Comparison of ENCODE assay signal across 1 cellular context in the genomic region with DNA sequence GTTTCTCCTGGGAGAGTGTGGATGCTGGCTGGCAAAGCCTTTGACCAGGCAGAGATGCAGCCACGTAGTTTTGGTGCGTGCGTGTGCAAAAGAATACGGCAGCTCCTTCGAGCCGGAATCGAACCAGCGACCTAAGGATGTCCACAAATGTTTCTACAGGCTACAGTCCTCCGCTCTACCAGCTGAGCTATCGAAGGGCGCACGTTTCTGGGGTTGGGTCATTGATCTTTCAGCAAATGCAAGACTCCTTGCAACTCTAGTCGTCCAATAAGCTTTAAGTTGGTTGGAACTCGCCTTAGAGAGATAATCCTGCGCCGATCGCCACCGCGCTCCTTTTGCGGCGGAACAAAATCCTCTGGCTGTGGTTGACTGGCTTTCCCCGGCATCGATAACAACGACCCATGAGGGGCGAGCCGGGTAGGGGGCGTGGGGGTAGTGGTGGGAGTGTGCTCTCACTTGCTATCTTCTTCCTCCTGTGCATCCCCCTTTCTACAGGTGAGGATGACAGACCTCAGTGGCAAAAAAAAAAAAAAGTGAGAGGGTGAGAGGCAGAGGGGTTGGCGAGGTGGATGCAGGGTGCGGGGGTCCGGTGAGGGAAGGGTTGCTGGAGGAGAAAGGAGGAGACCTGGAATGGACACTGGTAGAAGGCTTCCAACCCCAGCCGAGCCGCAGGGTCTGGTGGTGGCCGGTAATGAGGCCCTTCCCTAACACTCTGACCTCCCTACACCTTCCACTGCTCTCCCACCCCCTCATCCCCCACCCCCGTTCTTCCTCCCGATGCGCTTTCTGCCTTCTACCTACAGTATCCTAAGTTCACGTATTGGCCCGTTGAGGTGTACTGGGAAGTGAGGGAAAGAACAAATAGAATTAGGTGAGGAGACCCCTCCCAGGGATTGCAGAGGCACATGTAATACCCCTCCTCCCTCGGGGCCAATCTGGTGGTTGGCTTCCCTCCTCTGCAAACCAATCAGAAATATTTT.
TF ChIP-seq lines count a peak whose summit lies in the region.

No MANE protein-coding gene starts in this region.

TF ChIP-seq in K562, 482 proteins besides CTCF, POLR2A, EP300 and RAD21 (continues in another document):
- TF ChIP-seq, protein P1, sequence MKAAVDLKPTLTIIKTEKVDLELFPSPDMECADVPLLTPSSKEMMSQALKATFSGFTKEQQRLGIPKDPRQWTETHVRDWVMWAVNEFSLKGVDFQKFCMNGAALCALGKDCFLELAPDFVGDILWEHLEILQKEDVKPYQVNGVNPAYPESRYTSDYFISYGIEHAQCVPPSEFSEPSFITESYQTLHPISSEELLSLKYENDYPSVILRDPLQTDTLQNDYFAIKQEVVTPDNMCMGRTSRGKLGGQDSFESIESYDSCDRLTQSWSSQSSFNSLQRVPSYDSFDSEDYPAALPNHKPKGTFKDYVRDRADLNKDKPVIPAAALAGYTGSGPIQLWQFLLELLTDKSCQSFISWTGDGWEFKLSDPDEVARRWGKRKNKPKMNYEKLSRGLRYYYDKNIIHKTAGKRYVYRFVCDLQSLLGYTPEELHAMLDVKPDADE (conservative IDR thresholded peaks at IDR 0.05; ENCODE audit: control insufficient read depth, low read depth, low read length): 0 out of 2 replicates have a peak, but pooled peaks have one; percentile 63
- TF ChIP-seq, protein P2, sequence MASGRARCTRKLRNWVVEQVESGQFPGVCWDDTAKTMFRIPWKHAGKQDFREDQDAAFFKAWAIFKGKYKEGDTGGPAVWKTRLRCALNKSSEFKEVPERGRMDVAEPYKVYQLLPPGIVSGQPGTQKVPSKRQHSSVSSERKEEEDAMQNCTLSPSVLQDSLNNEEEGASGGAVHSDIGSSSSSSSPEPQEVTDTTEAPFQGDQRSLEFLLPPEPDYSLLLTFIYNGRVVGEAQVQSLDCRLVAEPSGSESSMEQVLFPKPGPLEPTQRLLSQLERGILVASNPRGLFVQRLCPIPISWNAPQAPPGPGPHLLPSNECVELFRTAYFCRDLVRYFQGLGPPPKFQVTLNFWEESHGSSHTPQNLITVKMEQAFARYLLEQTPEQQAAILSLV (tag; IDR thresholded peaks at IDR 0.05): no peak
- TF ChIP-seq SMARCB1 (IDR thresholded peaks at IDR 0.05; ENCODE audit: insufficient read length, low read depth) (no peak), ARID1B (IDR thresholded peaks at IDR 0.05) (no peak), ZNF780A (CRISPR knock-in tag; IDR thresholded peaks at IDR 0.05) (no peak), ZNF77 (CRISPR knock-in tag; IDR thresholded peaks at IDR 0.05) (no peak), TEAD4 (IDR thresholded peaks at IDR 0.05; ENCODE audit: low read length) (peak; percentile 55; the same call in 1 of the 2 replicates), TEAD4 (CRISPR knock-in tag; IDR thresholded peaks at IDR 0.05; ENCODE audit: borderline replicate concordance) (no peak), SIX5 (IDR thresholded peaks at IDR 0.05; ENCODE audit: borderline replicate concordance in 1 of 2, insufficient read depth in 1 of 2, low read depth in 1 of 2, low read length in 2 of 2) (no peak), HDGF (IDR thresholded peaks at IDR 0.05) (no peak), HMGN3 (IDR thresholded peaks at IDR 0.05; ENCODE audit: borderline replicate concordance, extremely low read depth, insufficient read length, low read depth, low read length) (no peak), ZNF24 (IDR thresholded peaks at IDR 0.05) (peak; percentile 39; the same call in 1 of the 2 replicates), NFE2 (IDR thresholded peaks at IDR 0.05; ENCODE audit: low read depth) (no peak), ATF7 (IDR thresholded peaks at IDR 0.05) (peak; percentile 69), MEIS2 (IDR thresholded peaks at IDR 0.05; ENCODE audit: partially characterized antibody) (peak; percentile 59), SMC3 (conservative IDR thresholded peaks at IDR 0.05; ENCODE audit: insufficient read depth, low read depth, low read length) (no peak), TBP (optimal IDR thresholded peaks at IDR 0.05; ENCODE audit: low read depth, low read length) (peak; percentile 99), PTTG1 (tag; IDR thresholded peaks at IDR 0.05; ENCODE audit: low read depth) (no peak), L3MBTL2 (IDR thresholded peaks at IDR 0.05) (peak; percentile 37; the same call in 1 of the 2 replicates), IFI16 (CRISPR knock-in tag; IDR thresholded peaks at IDR 0.05) (no peak), HCFC1 (IDR thresholded peaks at IDR 0.05; ENCODE audit: low read depth, low read length) (no peak), ESRRA (IDR thresholded peaks at IDR 0.05; ENCODE audit: borderline replicate concordance, low read depth) (0 out of 2 replicates have a peak, but pooled peaks have one; percentile 15), ZKSCAN1 (IDR thresholded peaks at IDR 0.05; ENCODE audit: low read depth, low read length) (no peak; the same call in 1 of the 2 replicates), KLF1 (tag; IDR thresholded peaks at IDR 0.05) (no peak), SLC30A9 (CRISPR knock-in tag; IDR thresholded peaks at IDR 0.05) (no peak), HDAC2 (IDR thresholded peaks at IDR 0.05) (peak; percentile 35; the same call in 1 of the 2 replicates), ZBTB7A (IDR thresholded peaks at IDR 0.05; ENCODE audit: borderline replicate concordance, control insufficient read depth, low read depth, low read length) (0 out of 2 replicates have a peak, but pooled peaks have one; percentile 5), ERF (CRISPR knock-in tag; IDR thresholded peaks at IDR 0.05) (no peak), BCOR (IDR thresholded peaks at IDR 0.05) (0 out of 2 replicates have a peak, but pooled peaks have one; percentile 48)
- TF ChIP-seq, protein P3, sequence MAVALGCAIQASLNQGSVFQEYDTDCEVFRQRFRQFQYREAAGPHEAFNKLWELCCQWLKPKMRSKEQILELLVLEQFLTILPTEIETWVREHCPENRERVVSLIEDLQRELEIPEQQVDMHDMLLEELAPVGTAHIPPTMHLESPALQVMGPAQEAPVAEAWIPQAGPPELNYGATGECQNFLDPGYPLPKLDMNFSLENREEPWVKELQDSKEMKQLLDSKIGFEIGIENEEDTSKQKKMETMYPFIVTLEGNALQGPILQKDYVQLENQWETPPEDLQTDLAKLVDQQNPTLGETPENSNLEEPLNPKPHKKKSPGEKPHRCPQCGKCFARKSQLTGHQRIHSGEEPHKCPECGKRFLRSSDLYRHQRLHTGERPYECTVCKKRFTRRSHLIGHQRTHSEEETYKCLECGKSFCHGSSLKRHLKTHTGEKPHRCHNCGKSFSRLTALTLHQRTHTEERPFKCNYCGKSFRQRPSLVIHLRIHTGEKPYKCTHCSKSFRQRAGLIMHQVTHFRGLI (CRISPR knock-in tag; IDR thresholded peaks at IDR 0.05): no peak
- TF ChIP-seq, protein P4, sequence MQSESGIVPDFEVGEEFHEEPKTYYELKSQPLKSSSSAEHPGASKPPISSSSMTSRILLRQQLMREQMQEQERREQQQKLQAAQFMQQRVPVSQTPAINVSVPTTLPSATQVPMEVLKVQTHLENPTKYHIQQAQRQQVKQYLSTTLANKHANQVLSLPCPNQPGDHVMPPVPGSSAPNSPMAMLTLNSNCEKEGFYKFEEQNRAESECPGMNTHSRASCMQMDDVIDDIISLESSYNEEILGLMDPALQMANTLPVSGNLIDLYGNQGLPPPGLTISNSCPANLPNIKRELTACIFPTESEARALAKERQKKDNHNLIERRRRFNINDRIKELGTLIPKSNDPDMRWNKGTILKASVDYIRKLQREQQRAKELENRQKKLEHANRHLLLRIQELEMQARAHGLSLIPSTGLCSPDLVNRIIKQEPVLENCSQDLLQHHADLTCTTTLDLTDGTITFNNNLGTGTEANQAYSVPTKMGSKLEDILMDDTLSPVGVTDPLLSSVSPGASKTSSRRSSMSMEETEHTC (IDR thresholded peaks at IDR 0.05): no peak
- TF ChIP-seq, protein P5, sequence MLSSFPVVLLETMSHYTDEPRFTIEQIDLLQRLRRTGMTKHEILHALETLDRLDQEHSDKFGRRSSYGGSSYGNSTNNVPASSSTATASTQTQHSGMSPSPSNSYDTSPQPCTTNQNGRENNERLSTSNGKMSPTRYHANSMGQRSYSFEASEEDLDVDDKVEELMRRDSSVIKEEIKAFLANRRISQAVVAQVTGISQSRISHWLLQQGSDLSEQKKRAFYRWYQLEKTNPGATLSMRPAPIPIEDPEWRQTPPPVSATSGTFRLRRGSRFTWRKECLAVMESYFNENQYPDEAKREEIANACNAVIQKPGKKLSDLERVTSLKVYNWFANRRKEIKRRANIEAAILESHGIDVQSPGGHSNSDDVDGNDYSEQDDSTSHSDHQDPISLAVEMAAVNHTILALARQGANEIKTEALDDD (IDR thresholded peaks at IDR 0.05): peak; percentile 83
- TF ChIP-seq, protein P6, sequence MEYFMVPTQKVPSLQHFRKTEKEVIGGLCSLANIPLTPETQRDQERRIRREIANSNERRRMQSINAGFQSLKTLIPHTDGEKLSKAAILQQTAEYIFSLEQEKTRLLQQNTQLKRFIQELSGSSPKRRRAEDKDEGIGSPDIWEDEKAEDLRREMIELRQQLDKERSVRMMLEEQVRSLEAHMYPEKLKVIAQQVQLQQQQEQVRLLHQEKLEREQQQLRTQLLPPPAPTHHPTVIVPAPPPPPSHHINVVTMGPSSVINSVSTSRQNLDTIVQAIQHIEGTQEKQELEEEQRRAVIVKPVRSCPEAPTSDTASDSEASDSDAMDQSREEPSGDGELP (CRISPR knock-in tag; IDR thresholded peaks at IDR 0.05; ENCODE audit: borderline replicate concordance): peak; percentile 93
- TF ChIP-seq, protein P7, sequence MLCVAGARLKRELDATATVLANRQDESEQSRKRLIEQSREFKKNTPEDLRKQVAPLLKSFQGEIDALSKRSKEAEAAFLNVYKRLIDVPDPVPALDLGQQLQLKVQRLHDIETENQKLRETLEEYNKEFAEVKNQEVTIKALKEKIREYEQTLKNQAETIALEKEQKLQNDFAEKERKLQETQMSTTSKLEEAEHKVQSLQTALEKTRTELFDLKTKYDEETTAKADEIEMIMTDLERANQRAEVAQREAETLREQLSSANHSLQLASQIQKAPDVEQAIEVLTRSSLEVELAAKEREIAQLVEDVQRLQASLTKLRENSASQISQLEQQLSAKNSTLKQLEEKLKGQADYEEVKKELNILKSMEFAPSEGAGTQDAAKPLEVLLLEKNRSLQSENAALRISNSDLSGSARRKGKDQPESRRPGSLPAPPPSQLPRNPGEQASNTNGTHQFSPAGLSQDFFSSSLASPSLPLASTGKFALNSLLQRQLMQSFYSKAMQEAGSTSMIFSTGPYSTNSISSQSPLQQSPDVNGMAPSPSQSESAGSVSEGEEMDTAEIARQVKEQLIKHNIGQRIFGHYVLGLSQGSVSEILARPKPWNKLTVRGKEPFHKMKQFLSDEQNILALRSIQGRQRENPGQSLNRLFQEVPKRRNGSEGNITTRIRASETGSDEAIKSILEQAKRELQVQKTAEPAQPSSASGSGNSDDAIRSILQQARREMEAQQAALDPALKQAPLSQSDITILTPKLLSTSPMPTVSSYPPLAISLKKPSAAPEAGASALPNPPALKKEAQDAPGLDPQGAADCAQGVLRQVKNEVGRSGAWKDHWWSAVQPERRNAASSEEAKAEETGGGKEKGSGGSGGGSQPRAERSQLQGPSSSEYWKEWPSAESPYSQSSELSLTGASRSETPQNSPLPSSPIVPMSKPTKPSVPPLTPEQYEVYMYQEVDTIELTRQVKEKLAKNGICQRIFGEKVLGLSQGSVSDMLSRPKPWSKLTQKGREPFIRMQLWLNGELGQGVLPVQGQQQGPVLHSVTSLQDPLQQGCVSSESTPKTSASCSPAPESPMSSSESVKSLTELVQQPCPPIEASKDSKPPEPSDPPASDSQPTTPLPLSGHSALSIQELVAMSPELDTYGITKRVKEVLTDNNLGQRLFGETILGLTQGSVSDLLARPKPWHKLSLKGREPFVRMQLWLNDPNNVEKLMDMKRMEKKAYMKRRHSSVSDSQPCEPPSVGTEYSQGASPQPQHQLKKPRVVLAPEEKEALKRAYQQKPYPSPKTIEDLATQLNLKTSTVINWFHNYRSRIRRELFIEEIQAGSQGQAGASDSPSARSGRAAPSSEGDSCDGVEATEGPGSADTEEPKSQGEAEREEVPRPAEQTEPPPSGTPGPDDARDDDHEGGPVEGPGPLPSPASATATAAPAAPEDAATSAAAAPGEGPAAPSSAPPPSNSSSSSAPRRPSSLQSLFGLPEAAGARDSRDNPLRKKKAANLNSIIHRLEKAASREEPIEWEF (CRISPR knock-in tag; IDR thresholded peaks at IDR 0.05): no peak; the same call in 1 of the 2 replicates
- TF ChIP-seq, protein P8, sequence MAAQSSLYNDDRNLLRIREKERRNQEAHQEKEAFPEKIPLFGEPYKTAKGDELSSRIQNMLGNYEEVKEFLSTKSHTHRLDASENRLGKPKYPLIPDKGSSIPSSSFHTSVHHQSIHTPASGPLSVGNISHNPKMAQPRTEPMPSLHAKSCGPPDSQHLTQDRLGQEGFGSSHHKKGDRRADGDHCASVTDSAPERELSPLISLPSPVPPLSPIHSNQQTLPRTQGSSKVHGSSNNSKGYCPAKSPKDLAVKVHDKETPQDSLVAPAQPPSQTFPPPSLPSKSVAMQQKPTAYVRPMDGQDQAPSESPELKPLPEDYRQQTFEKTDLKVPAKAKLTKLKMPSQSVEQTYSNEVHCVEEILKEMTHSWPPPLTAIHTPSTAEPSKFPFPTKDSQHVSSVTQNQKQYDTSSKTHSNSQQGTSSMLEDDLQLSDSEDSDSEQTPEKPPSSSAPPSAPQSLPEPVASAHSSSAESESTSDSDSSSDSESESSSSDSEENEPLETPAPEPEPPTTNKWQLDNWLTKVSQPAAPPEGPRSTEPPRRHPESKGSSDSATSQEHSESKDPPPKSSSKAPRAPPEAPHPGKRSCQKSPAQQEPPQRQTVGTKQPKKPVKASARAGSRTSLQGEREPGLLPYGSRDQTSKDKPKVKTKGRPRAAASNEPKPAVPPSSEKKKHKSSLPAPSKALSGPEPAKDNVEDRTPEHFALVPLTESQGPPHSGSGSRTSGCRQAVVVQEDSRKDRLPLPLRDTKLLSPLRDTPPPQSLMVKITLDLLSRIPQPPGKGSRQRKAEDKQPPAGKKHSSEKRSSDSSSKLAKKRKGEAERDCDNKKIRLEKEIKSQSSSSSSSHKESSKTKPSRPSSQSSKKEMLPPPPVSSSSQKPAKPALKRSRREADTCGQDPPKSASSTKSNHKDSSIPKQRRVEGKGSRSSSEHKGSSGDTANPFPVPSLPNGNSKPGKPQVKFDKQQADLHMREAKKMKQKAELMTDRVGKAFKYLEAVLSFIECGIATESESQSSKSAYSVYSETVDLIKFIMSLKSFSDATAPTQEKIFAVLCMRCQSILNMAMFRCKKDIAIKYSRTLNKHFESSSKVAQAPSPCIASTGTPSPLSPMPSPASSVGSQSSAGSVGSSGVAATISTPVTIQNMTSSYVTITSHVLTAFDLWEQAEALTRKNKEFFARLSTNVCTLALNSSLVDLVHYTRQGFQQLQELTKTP (IDR thresholded peaks at IDR 0.05; ENCODE audit: low read depth in 1 of 2, partially characterized antibody in 2 of 2): peak in 1 of 2 experiments; percentile 44
